2 cellular contexts compared by ENCODE assay signal in the genomic region with DNA sequence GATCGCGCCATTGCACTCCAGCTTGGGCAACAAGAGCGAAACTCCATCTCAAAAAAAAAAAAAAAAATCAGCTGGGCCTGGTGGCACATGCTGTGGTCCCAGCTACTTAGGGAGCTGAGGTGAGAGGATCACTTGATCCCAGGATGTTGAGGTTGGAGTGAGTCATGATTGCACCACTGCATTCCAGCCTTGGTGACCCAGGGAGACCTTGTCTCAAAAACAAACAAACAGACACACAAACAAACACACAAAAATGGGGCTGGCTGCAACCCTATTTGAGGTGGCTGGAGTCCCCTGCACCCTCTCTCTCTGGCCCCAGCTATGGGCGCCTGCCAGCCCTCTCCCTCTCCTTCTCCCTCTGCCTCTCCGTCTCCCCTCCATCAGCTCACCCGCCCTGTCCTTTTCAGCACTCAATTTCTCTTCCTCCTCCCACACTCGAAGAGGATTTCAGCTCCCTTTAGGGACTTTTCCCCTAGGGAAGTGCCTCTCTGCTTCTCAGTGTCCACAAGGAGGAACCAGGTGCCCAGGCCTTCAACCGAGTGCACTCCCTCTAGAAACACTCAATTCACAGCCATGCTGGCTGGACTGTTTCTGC.
A peak's percentile ranks its signal among the peaks of the same experiment; 100 is the strongest.
TF ChIP-seq lines count a peak whose summit lies in the region.

No MANE protein-coding gene starts in this region.

TF ChIP-seq in HCT116, 20 proteins besides CTCF, POLR2A, EP300 and RAD21 (continued from another document):
- TF ChIP-seq EZH2 (IDR thresholded peaks at IDR 0.05) (no peak), POLR2AphosphoS5 (IDR thresholded peaks at IDR 0.05; ENCODE audit: low read depth, low read length) (no peak), FOSL1 (IDR thresholded peaks at IDR 0.05; ENCODE audit: low read depth) (peak; percentile 87), YY1 (IDR thresholded peaks at IDR 0.05; ENCODE audit: extremely low read depth, insufficient replicate concordance, low read depth, low read length) (no peak), EZH2phosphoT487 (IDR thresholded peaks at IDR 0.05; ENCODE audit: borderline replicate concordance) (no peak), SP1 (IDR thresholded peaks at IDR 0.05; ENCODE audit: low read depth) (peak; percentile 75), ELF1 (IDR thresholded peaks at IDR 0.05; ENCODE audit: borderline replicate concordance, low read depth) (no peak), JUND (IDR thresholded peaks at IDR 0.05) (peak; percentile 84), EGR1 (IDR thresholded peaks at IDR 0.05; ENCODE audit: low read depth) (no peak), CEBPB (IDR thresholded peaks at IDR 0.05; ENCODE audit: low read depth) (peak; percentile 94), ZNF274 (IDR thresholded peaks at IDR 0.05; ENCODE audit: low read depth, low read length) (no peak)
- TF ChIP-seq, protein P1, sequence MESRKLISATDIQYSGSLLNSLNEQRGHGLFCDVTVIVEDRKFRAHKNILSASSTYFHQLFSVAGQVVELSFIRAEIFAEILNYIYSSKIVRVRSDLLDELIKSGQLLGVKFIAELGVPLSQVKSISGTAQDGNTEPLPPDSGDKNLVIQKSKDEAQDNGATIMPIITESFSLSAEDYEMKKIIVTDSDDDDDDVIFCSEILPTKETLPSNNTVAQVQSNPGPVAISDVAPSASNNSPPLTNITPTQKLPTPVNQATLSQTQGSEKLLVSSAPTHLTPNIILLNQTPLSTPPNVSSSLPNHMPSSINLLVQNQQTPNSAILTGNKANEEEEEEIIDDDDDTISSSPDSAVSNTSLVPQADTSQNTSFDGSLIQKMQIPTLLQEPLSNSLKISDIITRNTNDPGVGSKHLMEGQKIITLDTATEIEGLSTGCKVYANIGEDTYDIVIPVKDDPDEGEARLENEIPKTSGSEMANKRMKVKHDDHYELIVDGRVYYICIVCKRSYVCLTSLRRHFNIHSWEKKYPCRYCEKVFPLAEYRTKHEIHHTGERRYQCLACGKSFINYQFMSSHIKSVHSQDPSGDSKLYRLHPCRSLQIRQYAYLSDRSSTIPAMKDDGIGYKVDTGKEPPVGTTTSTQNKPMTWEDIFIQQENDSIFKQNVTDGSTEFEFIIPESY (IDR thresholded peaks at IDR 0.05; ENCODE audit: extremely low read depth, insufficient replicate concordance, low read length), result no peak
- TF ChIP-seq, protein P2, sequence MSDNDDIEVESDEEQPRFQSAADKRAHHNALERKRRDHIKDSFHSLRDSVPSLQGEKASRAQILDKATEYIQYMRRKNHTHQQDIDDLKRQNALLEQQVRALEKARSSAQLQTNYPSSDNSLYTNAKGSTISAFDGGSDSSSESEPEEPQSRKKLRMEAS (IDR thresholded peaks at IDR 0.05), result peak; percentile 87

TF ChIP-seq in GM12891, 5 proteins besides CTCF, POLR2A, EP300 and RAD21 (continued from another document):
- TF ChIP-seq POLR2AphosphoS5 (IDR thresholded peaks at IDR 0.05; ENCODE audit: low read depth, low read length), result no peak
- TF ChIP-seq PAX5 (IDR thresholded peaks at IDR 0.05; ENCODE audit: insufficient read depth, low read length, severe bottlenecking), result no peak
- TF ChIP-seq TAF1 (IDR thresholded peaks at IDR 0.05; ENCODE audit: low read depth, low read length), result no peak
- no peak for TF ChIP-seq POU2F2 (IDR thresholded peaks at IDR 0.05; ENCODE audit: low read depth, low read length)
